Comparison of ENCODE assay signal across 9 cellular contexts in the genomic region with DNA sequence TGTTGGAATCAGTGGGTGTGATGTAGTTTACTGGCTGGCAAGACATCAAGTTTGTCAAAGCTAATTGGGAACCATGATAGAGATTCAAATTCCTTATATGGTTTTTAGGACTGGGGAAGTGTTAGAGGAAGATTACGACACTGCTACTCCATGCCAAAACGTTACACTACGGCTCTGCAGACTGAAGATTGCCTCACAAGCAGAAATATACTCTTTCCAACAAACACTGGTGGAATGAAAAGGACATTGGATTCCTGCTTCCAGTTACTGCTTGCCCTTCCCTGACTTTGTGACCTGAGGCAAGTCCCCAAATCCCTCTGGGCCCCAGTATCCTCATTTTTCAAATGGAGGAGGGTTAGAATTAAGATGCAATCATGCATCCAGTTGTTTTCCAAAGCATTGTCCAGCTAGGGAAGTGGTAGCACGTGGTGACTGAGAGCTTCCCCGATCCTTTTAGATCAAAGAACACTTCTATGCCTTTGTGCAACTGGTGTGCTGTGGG.
A peak's percentile ranks its signal among the peaks of the same experiment; 100 is the strongest.
DNase-seq lines count a peak whose midpoint lies in the region; ATAC-seq and TF ChIP-seq lines count a peak whose summit lies in the region.
"Had no signal": no experiment of that assay in that cellular context is flagged by ENCODE, and none has a peak within 500 bp of the region (broad histone marks: within the 10 kb centered on the region; RNA-seq: fewer than 3 reads in every experiment).

No MANE protein-coding gene starts in this region.

- H3K4me1 ChIP-seq in foreskin keratinocyte (no peaks in the 10 kb centered on the region), sigmoid colon (peaks cover 0 to 55% (median 37%) of the 10 kb centered on the region in 4 donors)

- H3K4me3 ChIP-seq in SK-N-MC (peak overlapping the region; percentile 52), sigmoid colon (no peak overlapping the region)

- H3K27me3 ChIP-seq in foreskin keratinocyte (no peaks in the 10 kb centered on the region), sigmoid colon (no peaks in the 10 kb centered on the region)

- intact Hi-C loops in sigmoid colon (cut with DNase I) = loop anchor here (10.0 kb wide), 2 partner anchors 91 to 311 kb away; no protein-coding TSS in a partner anchor

- H3K36me3 ChIP-seq in SK-N-MC (ENCODE audit: insufficient read depth, low read length) (no peaks in the 10 kb centered on the region), sigmoid colon (no peaks in the 10 kb centered on the region)

- no peak for TF ChIP-seq POLR2A in sigmoid colon (IDR thresholded peaks at IDR 0.05)

- peak overlapping the region; percentile 27 for H3K9ac ChIP-seq in SK-N-MC (ENCODE audit: insufficient read length)

- TF ChIP-seq CTCF in foreskin keratinocyte (conservative IDR thresholded peaks at IDR 0.05) = no peak
- TF ChIP-seq CTCF in sigmoid colon (IDR thresholded peaks at IDR 0.05) = no peak

- TF ChIP-seq EP300 in sigmoid colon (IDR thresholded peaks at IDR 0.05) = peak in 2 of 4 donors; percentile 9 to 53

- ATAC-seq in foreskin keratinocyte = no peak
- no peak for ATAC-seq in HG03469 (IDR thresholded peaks at IDR 0.05; ENCODE audit: unreplicated experiment)
- ATAC-seq in HG03135 (IDR thresholded peaks at IDR 0.05; ENCODE audit: unreplicated experiment) = no peak

- WGBS in sigmoid colon, 2 donors = 23 to 38% methylated on average over 5 of the region's 5 CpGs

- DNase-seq in GM03348 (ENCODE audit: low spot score) (peak; percentile 66), SK-N-MC (ENCODE audit: low read depth, low spot score) (peak; percentile 34), foreskin keratinocyte (peak; percentile 14 to 23), sigmoid colon (peak; percentile 86), D341Med (ENCODE audit: low spot score) (no peak), NCI-H2029 (lab: John Stamatoyannopoulos, UW) (no peak)
- DNase-seq: activated T-cell treated with anti-CD3 and anti-CD28 coated beads, Interleukin-2, amount 50 U/mL, for 48 hours had no signal

- H3K9me3 ChIP-seq in SK-N-MC (ENCODE audit: low read depth, low read length) (no peaks in the 10 kb centered on the region), sigmoid colon (no peaks in the 10 kb centered on the region)

- H3K27ac ChIP-seq in SK-N-MC = peak overlapping the region; percentile 76
- H3K27ac ChIP-seq in foreskin keratinocyte = no peak overlapping the region
- peak overlapping the region; percentile 74 to 83 (median 79) for H3K27ac ChIP-seq in sigmoid colon

Comparison
In these comparisons a context has a peak if more than half of its experiments do, and no peak if none do; other contexts are left out.
1. DNase-seq: peak in GM03348 (single experiment), SK-N-MC (single experiment), foreskin keratinocyte (2 of 2) and sigmoid colon (single experiment); none in D341Med (single experiment) and NCI-H2029 (single experiment).